ENCODE assay signal across 29 cellular contexts in genomic region chr7:95960706-95961244, GRCh38.
"Had no signal": no experiment of that assay in that cellular context is flagged by ENCODE, and none has a peak within 500 bp of the region (broad histone marks: within the 10 kb centered on the region; RNA-seq: fewer than 3 reads in every experiment).

No MANE protein-coding gene starts in this region.

- H3K27ac ChIP-seq: left ventricle myocardium inferior, neural progenitor cell, neutrophil, parathyroid adenoma, right atrium auricular region, skin epidermis, stomach, testis, thyroid gland, transverse colon, upper lobe of left lung, vagina had no signal

- H3K4me3 ChIP-seq: left ventricle myocardium inferior, lung, neural progenitor cell, right atrium auricular region, skin epidermis, stomach, testis, thyroid gland, transverse colon, upper lobe of left lung, vagina had no signal

- DNase-seq: hypothalamus; immature natural killer cell; kidney; left colon; left ventricle myocardium inferior; mesendoderm; naive B cell; natural killer cell; nephron progenitor cell; occipital lobe; stimulated activated CD4-positive, alpha-beta T cell treated with anti-CD3 and anti-CD28 coated beads, Interleukin-12 subunit alpha, Interleukin-12 subunit beta, amount 100 ng/mL, for 4 hours; stimulated activated CD4-positive, alpha-beta T cell treated with anti-CD3 and anti-CD28 coated beads, Interleukin-15, amount 100 ng/mL, for 24 hours; stimulated activated CD4-positive, alpha-beta T cell treated with anti-CD3 and anti-CD28 coated beads, Interleukin-2, amount 100 ng/mL, for 24 hours; stimulated activated CD4-positive, alpha-beta T cell treated with anti-CD3 and anti-CD28 coated beads, Interleukin-4, amount 100 ng/mL, for 1 hour; stimulated activated naive B cell treated with anti-CD40 and anti-IgM and Interleukin-4, amounts not matched to agents 10 μg/mL and 1 μg/mL and 100 μg/mL, for 72 hours; stimulated activated naive CD8-positive, alpha-beta T cell treated with anti-CD3 and anti-CD28 coated beads, Interleukin-15, Interleukin-2, amounts not matched to agents 100 U/mL and 50 U/mL, for 24 hours; stomach; testis; thyroid gland; transverse colon; upper lobe of left lung had no signal

- H3K36me3 ChIP-seq: left ventricle myocardium inferior, neural progenitor cell, neutrophil, right atrium auricular region, stomach, thyroid gland, transverse colon, upper lobe of left lung, vagina had no signal

- H3K4me1 ChIP-seq: left ventricle myocardium inferior, neural progenitor cell, parathyroid adenoma, right atrium auricular region, stomach, testis, thyroid gland, transverse colon, upper lobe of left lung, vagina had no signal

- ATAC-seq: left colon; natural killer cell; sciatic nerve; stimulated activated naive B cell treated with anti-CD40 and anti-IgM and Interleukin-4, amounts not matched to agents 10 μg/mL and 1 μg/mL and 100 μg/mL, for 72 hours; stimulated activated naive CD8-positive, alpha-beta T cell treated with anti-CD3 and anti-CD28 coated beads, Interleukin-15, Interleukin-2, amounts not matched to agents 100 U/mL and 50 U/mL, for 24 hours had no signal

- H3K9me3 ChIP-seq: left ventricle myocardium inferior, neutrophil, right atrium auricular region, stomach, testis, thyroid gland, transverse colon, upper lobe of left lung, vagina had no signal

- H3K27me3 ChIP-seq: neural progenitor cell, neutrophil, right atrium auricular region, stomach, testis, thyroid gland, transverse colon, upper lobe of left lung, vagina had no signal
